In the genomic region with DNA sequence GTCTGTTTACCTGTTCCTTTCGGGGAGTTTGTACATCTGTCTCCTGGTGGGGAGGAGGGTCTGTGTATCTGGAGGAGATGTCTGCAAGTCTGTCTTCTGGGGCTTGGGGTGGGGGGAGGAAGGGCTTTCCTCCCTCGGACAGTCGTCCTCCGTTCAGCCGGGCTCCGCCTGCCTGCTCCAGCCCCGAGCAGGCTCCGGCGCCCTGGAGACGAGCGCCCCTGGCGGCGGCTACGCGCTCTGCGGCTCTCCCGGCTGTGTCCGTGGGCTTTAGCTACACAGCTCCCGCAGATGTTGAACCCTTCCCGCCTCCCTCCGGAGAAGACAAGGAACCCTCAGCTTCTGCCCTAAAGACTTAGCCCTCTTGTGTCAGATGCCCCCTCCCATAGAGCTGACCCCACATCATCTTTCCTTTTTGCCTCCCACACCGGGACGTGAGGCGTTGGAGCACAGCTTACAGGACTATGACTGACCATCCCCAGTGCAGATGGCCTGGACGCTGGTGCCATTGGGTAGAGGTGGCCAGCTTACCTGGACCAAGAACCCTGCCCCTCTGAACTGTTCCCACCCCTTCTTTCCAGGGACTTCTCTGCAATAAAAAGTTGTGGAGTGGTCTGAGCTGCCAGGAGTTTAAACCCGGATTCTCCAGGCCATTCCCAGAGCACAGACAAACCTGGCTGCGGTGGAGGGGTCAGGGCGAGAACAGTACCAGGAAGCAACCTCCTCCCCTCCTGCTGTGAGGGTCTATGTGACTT, we compare ENCODE assay signal across 8 cellular contexts. TPM values are rescaled to one million over a fixed set of nuclear protein-coding genes. Genes with fewer than 3 reads are reported as not detected.
DNase-seq lines count a peak whose midpoint lies in the region; ATAC-seq and TF ChIP-seq lines count a peak whose summit lies in the region.

No MANE protein-coding gene starts in this region.

- no peak overlapping the region for H3K27ac ChIP-seq in DOHH2 (ENCODE audit: low read depth, low read length)

- peak; percentile 17 for DNase-seq in HFF-Myc (ENCODE audit: extremely low read depth, low read depth)
- DNase-seq in NCI-H2171 (lab: John Stamatoyannopoulos, UW), result peak; percentile 28
- peak; percentile 44 for DNase-seq in activated CD4-positive, alpha-beta T cell treated with anti-CD3 and anti-CD28 coated beads for 1 hour
- DNase-seq in chondrocyte (ENCODE audit: low spot score), result no peak
- DNase-seq in left lobe of liver (ENCODE audit: low spot score), result peak; percentile 78
- DNase-seq in stimulated activated CD4-positive, alpha-beta T cell treated with anti-CD3 and anti-CD28 coated beads, Interleukin-2, amount 100 ng/mL, for 4 hours (ENCODE audit: low read depth), result peak; percentile 41

- H3K9me3 ChIP-seq in DOHH2 (ENCODE audit: control insufficient read depth, insufficient read depth, low read length), result no peaks in the 10 kb centered on the region

- no peaks in the 10 kb centered on the region for H3K9me2 ChIP-seq in DOHH2 (replicated peaks; ENCODE audit: control insufficient read depth, low read length)

- H3K79me2 ChIP-seq in DOHH2 (ENCODE audit: control insufficient read depth, low read length), result no peaks in the 10 kb centered on the region

- no peaks in the 10 kb centered on the region for H3K36me3 Mint-ChIP-seq in chondrocyte (ENCODE audit: low read depth)

- no peaks in the 10 kb centered on the region for H3K36me3 ChIP-seq in DOHH2 (ENCODE audit: control insufficient read depth, low read length)

- peak overlapping the region; percentile 99 for H3K27ac Mint-ChIP-seq in chondrocyte (ENCODE audit: unreplicated experiment)

- peak; percentile 92 for TF ChIP-seq CTCF in DOHH2 (IDR thresholded peaks at IDR 0.05; ENCODE audit: low read depth, low read length, poor library complexity, severe bottlenecking)
- TF ChIP-seq CTCF in HFF-Myc (IDR thresholded peaks at IDR 0.05; ENCODE audit: low read depth, low read length, missing control alignments), result peak; percentile 100
- TF ChIP-seq CTCF in chondrocyte (IDR thresholded peaks at IDR 0.05), result peak; percentile 96

- H3K4me3 Mint-ChIP-seq in chondrocyte (ENCODE audit: unreplicated experiment), result peak overlapping the region; percentile 46

- H4K20me1 ChIP-seq in DOHH2 (ENCODE audit: control insufficient read depth, insufficient read depth, low read depth, low read length), result no peaks in the 10 kb centered on the region

- peak; percentile 97 for ATAC-seq in left lobe of liver
- ATAC-seq in GM18517 (IDR thresholded peaks at IDR 0.05; ENCODE audit: unreplicated experiment), result no peak

- H3K27me3 Mint-ChIP-seq in chondrocyte (ENCODE audit: low read depth), result peaks cover 8% of the 10 kb centered on the region

- H3K4me1 Mint-ChIP-seq in chondrocyte (ENCODE audit: low read depth), result peaks cover 37% of the 10 kb centered on the region

- H3K27me3 ChIP-seq in DOHH2 (ENCODE audit: control insufficient read depth, low read length), result peaks cover 10% of the 10 kb centered on the region; the same call in 1 of the 2 replicates

- no peaks in the 10 kb centered on the region for H3K9me3 Mint-ChIP-seq in chondrocyte (ENCODE audit: low read depth)

- H3K4me2 ChIP-seq in DOHH2 (ENCODE audit: low read length), result no peak overlapping the region

- H3K4me3 ChIP-seq in DOHH2 (ENCODE audit: low read length) (no peak overlapping the region), HFF-Myc (replicated peaks; ENCODE audit: low read depth, low read length) (no peak overlapping the region)

- H3F3A ChIP-seq in DOHH2 (ENCODE audit: control insufficient read depth, insufficient read depth), result no peaks in the 10 kb centered on the region

- no peaks in the 10 kb centered on the region for H3K4me1 ChIP-seq in DOHH2 (ENCODE audit: control insufficient read depth, low read length)

RNA-seq across cellular contexts. Expression of a gene that starts 4.7 kb away (rescaled TPM):
- total RNA-seq in chondrocyte (0.44 to 0.92 TPM (median 0.67 TPM) in 3 replicates), left lobe of liver (not detected)

RNA-seq across cellular contexts. Expression of a gene that starts 12.2 kb away (rescaled TPM):
- total RNA-seq in chondrocyte (1.1 to 2.2 TPM (median 1.3 TPM) in 3 replicates), left lobe of liver (0.65 TPM)

RNA-seq across cellular contexts. Expression of a gene that starts 42.1 kb away (rescaled TPM):
- not detected in 3 replicates for total RNA-seq in chondrocyte
- not detected for total RNA-seq in left lobe of liver

RNA-seq across cellular contexts. Expression of a gene that starts 46.1 kb away (rescaled TPM):
- total RNA-seq in chondrocyte (187 to 277 TPM (median 266 TPM) in 3 replicates), left lobe of liver (18.8 TPM)
